27 cellular contexts compared by ENCODE assay signal in genomic region chr13:46522692-46523040, GRCh38.
"Had no signal": no experiment of that assay in that cellular context is flagged by ENCODE, and none has a peak within 500 bp of the region (broad histone marks: within the 10 kb centered on the region; RNA-seq: fewer than 3 reads in every experiment).

No MANE protein-coding gene starts in this region.

- H3K4me3 ChIP-seq: left lung, lung, pancreas, prostate gland, skin epidermis, stomach, testis, thyroid gland, transverse colon, upper lobe of left lung had no signal

- H3K36me3 ChIP-seq: left lung, pancreas, prostate gland, stomach, thyroid gland, transverse colon, upper lobe of left lung had no signal

- DNase-seq: hypothalamus; immature natural killer cell; kidney; left colon; left lung; naive thymus-derived CD8-positive, alpha-beta T cell; nephron progenitor cell; nucleus accumbens; pancreas; posterior cingulate gyrus; retina; right cardiac atrium; stimulated activated CD4-positive, alpha-beta T cell treated with anti-CD3 and anti-CD28 coated beads, Interleukin-12 subunit alpha, Interleukin-12 subunit beta, amount 100 ng/mL, for 4 hours; stimulated activated CD4-positive, alpha-beta T cell treated with anti-CD3 and anti-CD28 coated beads, Interleukin-15, amount 100 ng/mL, for 24 hours; stimulated activated CD4-positive, alpha-beta T cell treated with anti-CD3 and anti-CD28 coated beads, Interleukin-2, amount 100 ng/mL, for 24 hours; stimulated activated CD4-positive, alpha-beta T cell treated with anti-CD3 and anti-CD28 coated beads, Interleukin-4, amount 100 ng/mL, for 1 hour; stimulated activated naive B cell treated with anti-CD40 and anti-IgM and Interleukin-4, amounts not matched to agents 10 μg/mL and 1 μg/mL and 100 μg/mL, for 72 hours; stimulated activated naive CD8-positive, alpha-beta T cell treated with anti-CD3 and anti-CD28 coated beads, Interleukin-15, Interleukin-2, amounts not matched to agents 100 U/mL and 50 U/mL, for 24 hours; stomach; testis; thyroid gland; transverse colon; upper lobe of left lung had no signal

- H3K9me3 ChIP-seq: left lung, pancreas, prostate gland, stomach, testis, thyroid gland, transverse colon had no signal

- H3K27me3 ChIP-seq: left lung, pancreas, stomach, testis, thyroid gland, transverse colon, upper lobe of left lung had no signal

- FAIRE-seq: islet of Langerhans, kidney, pancreas had no signal

- H3K4me1 ChIP-seq: pancreas, prostate gland, testis, thyroid gland, upper lobe of left lung had no signal

- H3K27ac ChIP-seq: left lung, pancreas, prostate gland, stomach, testis, thyroid gland, transverse colon, upper lobe of left lung had no signal
